Comparison of ENCODE assay signal across 8 cellular contexts in genomic region chr19:35545001-35545854, GRCh38. TPM values are rescaled to one million over a fixed set of nuclear protein-coding genes. Genes with fewer than 3 reads are reported as not detected.
DNase-seq lines count a peak whose midpoint lies in the region; ATAC-seq and TF ChIP-seq lines count a peak whose summit lies in the region.

Gene TMEM147 (plus strand): TSS chr19:35545626. CDS start chr19:35545740, 114 bp downstream.

- H3K4me1 ChIP-seq in ES-I3 (ENCODE audit: insufficient read depth, low read length) (peaks cover 5% of the 10 kb centered on the region; the same call in 1 of the 2 replicates), osteoblast (ENCODE audit: insufficient read depth, low read length) (peaks cover 14% of the 10 kb centered on the region)

- peaks cover 9% of the 10 kb centered on the region for H3K36me3 Mint-ChIP-seq in activated naive CD4-positive, alpha-beta T cell treated with anti-CD3 and anti-CD28 coated beads, Interleukin-2, amount 50 U/mL, for 24 hours

- peak; percentile 90 for DNase-seq in HCEC 1CT
- peak; percentile 86 for DNase-seq in MV-4-11 (lab: John Stamatoyannopoulos, UW)
- DNase-seq in glomerular endothelial cell (ENCODE audit: extremely low read depth, low read depth, low spot score), result no peak
- DNase-seq in osteoblast (ENCODE audit: insufficient read length, low spot score, missing footprints), result peak; percentile 100

- peaks cover 37% of the 10 kb centered on the region for H3K4me1 Mint-ChIP-seq in activated naive CD4-positive, alpha-beta T cell treated with anti-CD3 and anti-CD28 coated beads, Interleukin-2, amount 50 U/mL, for 24 hours

- H3K27me3 ChIP-seq in osteoblast (ENCODE audit: insufficient read depth, low read length), result no peaks in the 10 kb centered on the region

- peaks cover 7% of the 10 kb centered on the region for H4K20me1 ChIP-seq in osteoblast (ENCODE audit: insufficient read depth, low read length)

- no peaks in the 10 kb centered on the region for H3K9me3 Mint-ChIP-seq in activated naive CD4-positive, alpha-beta T cell treated with anti-CD3 and anti-CD28 coated beads, Interleukin-2, amount 50 U/mL, for 24 hours

- H2AFZ ChIP-seq in osteoblast (ENCODE audit: low read length), result peak within 1 kb of the TSS; percentile 93

- H3K27ac ChIP-seq in osteoblast (ENCODE audit: low read depth, low read length) (peak within 1 kb of the TSS; percentile 88), temporal lobe (ENCODE audit: low read depth, low read length) (peak within 1 kb of the TSS; percentile 55)

- ATAC-seq in SK-N-SH treated with all-trans-retinoic acid at 6 μM for 48 hours, result peak; percentile 96

- H3K4me3 Mint-ChIP-seq in activated naive CD4-positive, alpha-beta T cell treated with anti-CD3 and anti-CD28 coated beads, Interleukin-2, amount 50 U/mL, for 24 hours, result peak within 1 kb of the TSS; percentile 95

- H3K4me3 ChIP-seq in osteoblast (ENCODE audit: insufficient read depth, low read length), result peak within 1 kb of the TSS; percentile 97

- H3K79me2 ChIP-seq in osteoblast (ENCODE audit: insufficient read depth, low read length), result peaks cover 38% of the 10 kb centered on the region

- H3K36me3 ChIP-seq in ES-I3 (ENCODE audit: insufficient read depth, low read length), result peaks cover 3% of the 10 kb centered on the region; the same call in 1 of the 2 replicates
- H3K36me3 ChIP-seq in osteoblast (ENCODE audit: insufficient read depth, low read length), result peaks cover 17% of the 10 kb centered on the region

- H3K9ac ChIP-seq in ES-I3 (ENCODE audit: low read depth, low read length), result peak within 1 kb of the TSS; percentile 91

- H3K27me3 Mint-ChIP-seq in activated naive CD4-positive, alpha-beta T cell treated with anti-CD3 and anti-CD28 coated beads, Interleukin-2, amount 50 U/mL, for 24 hours, result no peaks in the 10 kb centered on the region

- peak within 1 kb of the TSS; percentile 96 for H3K27ac Mint-ChIP-seq in activated naive CD4-positive, alpha-beta T cell treated with anti-CD3 and anti-CD28 coated beads, Interleukin-2, amount 50 U/mL, for 24 hours

- peak within 1 kb of the TSS; percentile 86 for H3K4me2 ChIP-seq in osteoblast (ENCODE audit: insufficient read depth, low read length)

- no peak for TF ChIP-seq CTCF in osteoblast (IDR thresholded peaks at IDR 0.05; ENCODE audit: extremely low read depth, low read depth, low read length)

- H3K9me3 ChIP-seq in ES-I3 (ENCODE audit: control insufficient read depth, insufficient read depth, low read length), result no peaks in the 10 kb centered on the region
- H3K9me3 ChIP-seq in osteoblast (ENCODE audit: low read depth, low read length), result no peaks in the 10 kb centered on the region

TF ChIP-seq in SK-N-SH treated with all-trans-retinoic acid at 6 μM for 48 hours, 23 proteins besides CTCF, POLR2A, EP300 and RAD21:
- TF ChIP-seq ZNF70 (CRISPR knock-in tag; IDR thresholded peaks at IDR 0.05) (no peak), ARNTL (CRISPR knock-in tag; IDR thresholded peaks at IDR 0.05; ENCODE audit: borderline replicate concordance, low read depth) (no peak), TCF4 (CRISPR knock-in tag; IDR thresholded peaks at IDR 0.05; ENCODE audit: borderline replicate concordance) (no peak), CSDC2 (CRISPR knock-in tag; IDR thresholded peaks at IDR 0.05) (no peak), RARB (CRISPR knock-in tag; IDR thresholded peaks at IDR 0.05) (no peak), GLIS3 (CRISPR knock-in tag; IDR thresholded peaks at IDR 0.05) (no peak), CSRNP3 (CRISPR knock-in tag; IDR thresholded peaks at IDR 0.05) (no peak), BACH2 (CRISPR knock-in tag; IDR thresholded peaks at IDR 0.05; ENCODE audit: borderline replicate concordance) (no peak), ZFP30 (CRISPR knock-in tag; IDR thresholded peaks at IDR 0.05) (no peak), OSR1 (CRISPR knock-in tag; IDR thresholded peaks at IDR 0.05) (no peak)

RNA-seq across cellular contexts. Expression of gene TMEM147, which starts in this region (rescaled TPM):
- total RNA-seq in glomerular endothelial cell (77.8 and 79.9 TPM in 2 replicates), osteoblast (93.1 and 98.8 TPM in 2 replicates), temporal lobe (31.5 TPM)
